Comparison of ENCODE assay signal across 8 cellular contexts in genomic region chr19:16325161-16325527, GRCh38. TPM values are rescaled to one million over a fixed set of nuclear protein-coding genes. Genes with fewer than 3 reads are reported as not detected.
DNase-seq lines count a peak whose midpoint lies in the region; ATAC-seq and TF ChIP-seq lines count a peak whose summit lies in the region.

No MANE protein-coding gene starts in this region.

- CTCF ChIA-PET in T-cell (lab: Charles Lee) = interaction anchor here in 1 of 2 donors (0.9 to 1.0 kb wide), 2 partner anchors 17 to 58 kb away, joined by 3 to 6 read pairs; no protein-coding TSS in a partner anchor

- H3K9me3 Mint-ChIP-seq in GM23338 (no peaks in the 10 kb centered on the region; the same call in 2 of the 3 replicates), T-cell (no peaks in the 10 kb centered on the region)

- no peak overlapping the region for H2BK15ac ChIP-seq in mesendoderm (replicated peaks; ENCODE audit: low read depth)

- no peak overlapping the region for H4K8ac ChIP-seq in mesendoderm (ENCODE audit: low read depth, low read length)

- H3K18ac ChIP-seq in mesendoderm (ENCODE audit: low read length) = no peak overlapping the region

- ATAC-seq in GM23338 = peak; percentile 8
- ATAC-seq in T-cell (replicated peaks in 1 of 4) = peak in 3 of 4 experiments; percentile 0 to 5 (median 2)
- ATAC-seq in upper lobe of left lung (ENCODE audit: low FRiP score in 2 of 2) = peak in 1 of 2 donors; percentile 30
- no peak for ATAC-seq in GM21367 (IDR thresholded peaks at IDR 0.05; ENCODE audit: unreplicated experiment)
- ATAC-seq in HG02610 (IDR thresholded peaks at IDR 0.05; ENCODE audit: unreplicated experiment) = no peak

- no peak for TF ChIP-seq EP300 in upper lobe of left lung (IDR thresholded peaks at IDR 0.05)

- TF ChIP-seq CTCF in GM23338 (conservative IDR thresholded peaks at IDR 0.05; ENCODE audit: low read depth in 2 of 2) = peak in 1 of 2 experiments; percentile 26; a peak in 2 of 4 replicates
- no peak for TF ChIP-seq CTCF in coronary artery (IDR thresholded peaks at IDR 0.05)
- TF ChIP-seq CTCF in upper lobe of left lung (IDR thresholded peaks at IDR 0.05) = peak in 3 of 6 experiments; percentile 23 to 36 (median 35)

- no peaks in the 10 kb centered on the region for H3F3A ChIP-seq in GM23338 (replicated peaks; ENCODE audit: low read depth)

- H4K5ac ChIP-seq in mesendoderm (ENCODE audit: low read length) = no peak overlapping the region

- H2BK5ac ChIP-seq in mesendoderm (ENCODE audit: low read length) = no peak overlapping the region

- TF ChIP-seq POLR2A in upper lobe of left lung (IDR thresholded peaks at IDR 0.05) = no peak

- peak overlapping the region; percentile 77; the same call in 1 of the 2 replicates for H3K4me2 ChIP-seq in GM23338
- H3K4me2 ChIP-seq in mesendoderm (ENCODE audit: low read length) = no peak overlapping the region

- peaks cover 4% of the 10 kb centered on the region; the same call in 1 of the 2 replicates for H4K20me1 ChIP-seq in GM23338 (replicated peaks; ENCODE audit: insufficient read depth)

- H3K27ac Mint-ChIP-seq in GM23338 (no peak overlapping the region), T-cell (peak overlapping the region in 1 of 2 donors; percentile 48)

- H3K56ac ChIP-seq in mesendoderm (ENCODE audit: low read length) = peak overlapping the region; percentile 70

- DNase-seq in COLO668 (lab: John Stamatoyannopoulos, UW; ENCODE audit: unreplicated experiment) (peak; percentile 32), GM23338 (ENCODE audit: low spot score) (peak; percentile 71), T-cell (peak in 17 of 34 experiments; percentile 16 to 61 (median 40)), coronary artery (ENCODE audit: low spot score) (no peak), mesendoderm (peak; percentile 48), upper lobe of left lung (peak; percentile 55 to 95)

- no peak overlapping the region for H3K27ac ChIP-seq in GM23338 (ENCODE audit: low read depth)
- H3K27ac ChIP-seq in coronary artery = peak overlapping the region; percentile 93 to 95
- H3K27ac ChIP-seq in mesendoderm (ENCODE audit: low read depth, low read length) = no peak overlapping the region
- H3K27ac ChIP-seq in upper lobe of left lung = peak overlapping the region; percentile 94 to 97 (median 97)

- H3K79me2 ChIP-seq in GM23338 (replicated peaks; ENCODE audit: insufficient read depth) (no peaks in the 10 kb centered on the region), mesendoderm (ENCODE audit: control insufficient read depth, insufficient read depth, low read length) (no peaks in the 10 kb centered on the region)

- no peaks in the 10 kb centered on the region for H3K9me2 ChIP-seq in GM23338 (ENCODE audit: insufficient read depth)

- no peak overlapping the region for H3K4ac ChIP-seq in mesendoderm (ENCODE audit: low read depth, low read length)

- H3K79me1 ChIP-seq in mesendoderm (ENCODE audit: low read length) = no peaks in the 10 kb centered on the region

- peaks cover 78% of the 10 kb centered on the region for H3K27me3 ChIP-seq in GM23338 (ENCODE audit: insufficient read depth)
- H3K27me3 ChIP-seq in mesendoderm (ENCODE audit: insufficient read depth, low read length, poor library complexity) = peaks cover 37% of the 10 kb centered on the region
- no peaks in the 10 kb centered on the region for H3K27me3 ChIP-seq in upper lobe of left lung

- H3K36me3 ChIP-seq in GM23338 (ENCODE audit: insufficient read depth) (no peaks in the 10 kb centered on the region), mesendoderm (ENCODE audit: control insufficient read depth, insufficient read depth, low read length) (no peaks in the 10 kb centered on the region), upper lobe of left lung (peaks cover 12 to 39% (median 19%) of the 10 kb centered on the region in 4 donors)

- H3K9me3 ChIP-seq in upper lobe of left lung = no peaks in the 10 kb centered on the region

- peaks cover 66% of the 10 kb centered on the region for H3K27me3 Mint-ChIP-seq in GM23338 (ENCODE audit: insufficient read depth, low read depth, poor library complexity)
- H3K27me3 Mint-ChIP-seq in T-cell = peaks cover 0 to 5% of the 10 kb centered on the region in 2 donors

- H3K36me3 Mint-ChIP-seq in GM23338 (ENCODE audit: low read depth) (no peaks in the 10 kb centered on the region), T-cell (peaks cover 42% of the 10 kb centered on the region)

- H3K4me1 Mint-ChIP-seq in GM23338 (no peaks in the 10 kb centered on the region), T-cell (peaks cover 44 to 61% (median 50%) of the 10 kb centered on the region in 3 donors)

- no peaks in the 10 kb centered on the region; the same call in 1 of the 2 replicates for H3K4me1 ChIP-seq in GM23338 (ENCODE audit: insufficient read depth)
- H3K4me1 ChIP-seq in mesendoderm (ENCODE audit: control insufficient read depth, low read depth, low read length) = no peaks in the 10 kb centered on the region
- peaks cover 32 to 53% (median 34%) of the 10 kb centered on the region in 4 donors for H3K4me1 ChIP-seq in upper lobe of left lung

- POLR2A ChIA-PET in T-cell (lab: Charles Lee) = interaction anchor here (0.9 to 1.7 kb wide), 12 partner anchors 14 to 260 kb away, joined by 3 to 21 read pairs (median 6); partner anchors contain the start of gene FAM32A (in 1 of the 2)

- H2AK5ac ChIP-seq in mesendoderm (ENCODE audit: low read length) = no peak overlapping the region

- no CpG with 5 or more reads among the region's 52 CpGs for WGBS in mesendoderm (ENCODE audit: extremely low coverage, insufficient coverage, low lambda C conversion rate)
- no CpG with 5 or more reads among the region's 52 CpGs for WGBS in upper lobe of left lung, 2 donors

- H3K4me3 ChIP-seq in GM23338 (peak overlapping the region; percentile 62), coronary artery (peak overlapping the region; percentile 87), mesendoderm (ENCODE audit: low read length) (no peak overlapping the region), upper lobe of left lung (peak overlapping the region; percentile 27 to 90 (median 76))

- H2AFZ ChIP-seq in GM23338 = peak overlapping the region; percentile 52; the same call in 1 of the 2 replicates

- peak overlapping the region; percentile 33; the same call in 1 of the 3 replicates for H3K4me3 Mint-ChIP-seq in GM23338
- H3K4me3 Mint-ChIP-seq in T-cell = peak overlapping the region; percentile 62 to 80 (median 62)

- H3K9ac ChIP-seq in mesendoderm (ENCODE audit: low read length) = no peak overlapping the region

- no peak overlapping the region for H3K23ac ChIP-seq in mesendoderm (ENCODE audit: low read length)

- no peak overlapping the region for H2BK120ac ChIP-seq in mesendoderm (ENCODE audit: low read depth, low read length)

TF ChIP-seq in GM23338, 12 proteins besides CTCF, POLR2A, EP300 and RAD21 (continues in another document):
- TF ChIP-seq ETS1 (IDR thresholded peaks at IDR 0.05) (no peak), ZNF114 (CRISPR knock-in tag; IDR thresholded peaks at IDR 0.05) (no peak), EZH2 (IDR thresholded peaks at IDR 0.05; ENCODE audit: low read depth, unreplicated experiment) (no peak), CREB1 (CRISPR knock-in tag; IDR thresholded peaks at IDR 0.05; ENCODE audit: low read depth) (no peak), POLR2AphosphoS5 (IDR thresholded peaks at IDR 0.05; ENCODE audit: low read depth) (no peak), REST (IDR thresholded peaks at IDR 0.05; ENCODE audit: unreplicated experiment) (no peak), ZNF331 (CRISPR knock-in tag; IDR thresholded peaks at IDR 0.05; ENCODE audit: low read depth) (no peak), STAT1 (IDR thresholded peaks at IDR 0.05; ENCODE audit: unreplicated experiment) (no peak), EZH2phosphoT487 (IDR thresholded peaks at IDR 0.05; ENCODE audit: unreplicated experiment) (no peak)

RNA-seq across cellular contexts. Expression of gene KLF2, which starts 0.5 kb away (rescaled TPM):
- 0.89 and 0.90 TPM in 2 replicates for total RNA-seq in GM23338 (2014; rRNA removed; shearing (Covaris generic))
- polyA plus RNA-seq in GM23338 (2016; fragmentation: Nextera tagmentation; extraction: Ambion mirVana) = 0.43 TPM in 1 of 2 replicates, not detected in the other
- total RNA-seq in T-cell = 100 to 1,000 TPM; 612 to 721 (median 621) TPM
- polyA plus RNA-seq in mesendoderm (2013, experiment 1 of 2) = 0.87 TPM
- 0.88 TPM for polyA plus RNA-seq in mesendoderm (2013, experiment 2 of 2)
- 100 to 1,000 TPM in 2 of 6 donors, 10 to 100 TPM in 4; 26.2 to 298 (median 75.8) TPM for total RNA-seq in upper lobe of left lung

Comparison
In these comparisons a context has a peak if more than half of its experiments do, and no peak if none do; other contexts are left out.
1. ATAC-seq: peak in GM23338 (single experiment) and T-cell (3 of 4); none in GM21367 (single experiment) and HG02610 (single experiment).
2. H3K27ac ChIP-seq: peak in coronary artery (2 of 2) and upper lobe of left lung (4 of 4); none in GM23338 (single experiment) and mesendoderm (single experiment).
3. RNA of gene KLF2, which starts 0.5 kb away (total RNA-seq): 612 to 721 TPM in T-cell and 26.2 to 298 TPM in upper lobe of left lung; 0.89 to 0.90 TPM in GM23338; every median in the first group is over 10 times any median in the second.